ENCODE assay signal across 1 cellular context in the genomic region with DNA sequence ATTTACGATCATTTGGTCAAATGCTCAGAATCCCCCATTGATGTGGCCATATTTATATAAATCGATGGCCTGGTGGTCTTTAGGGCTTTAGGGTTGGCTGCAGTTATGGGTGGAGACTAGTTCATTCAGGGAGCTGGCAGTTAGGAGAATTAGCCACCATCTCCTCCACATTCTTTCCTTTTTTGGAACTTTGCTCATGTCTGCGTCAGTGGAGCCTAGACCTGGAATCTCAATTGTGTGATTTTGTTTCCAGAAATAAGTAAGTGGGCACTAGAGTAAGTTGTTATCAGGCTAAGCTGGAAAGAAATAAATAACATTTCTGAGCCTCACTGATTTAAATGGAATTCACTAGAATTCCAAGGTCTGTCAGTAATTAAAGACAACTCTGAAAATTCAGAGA.
TF ChIP-seq lines count a peak whose summit lies in the region.

No MANE protein-coding gene starts in this region.

TF ChIP-seq in HepG2, 621 proteins besides CTCF, POLR2A, EP300 and RAD21:
- TF ChIP-seq ZMYM2 (CRISPR knock-in tag; IDR thresholded peaks at IDR 0.05) (no peak), ETV5 (CRISPR knock-in tag; IDR thresholded peaks at IDR 0.05; ENCODE audit: borderline replicate concordance) (no peak), TBX2 (CRISPR knock-in tag; IDR thresholded peaks at IDR 0.05; ENCODE audit: borderline replicate concordance) (no peak), ZNF136 (CRISPR knock-in tag; IDR thresholded peaks at IDR 0.05; ENCODE audit: low read depth) (no peak), SRSF4 (IDR thresholded peaks at IDR 0.05; ENCODE audit: low read depth, low read length, poor library complexity, severe bottlenecking) (no peak), ZNF556 (CRISPR knock-in tag; IDR thresholded peaks at IDR 0.05; ENCODE audit: borderline replicate concordance) (no peak), MTF1 (CRISPR knock-in tag; IDR thresholded peaks at IDR 0.05) (no peak)
- TF ChIP-seq, protein P1, sequence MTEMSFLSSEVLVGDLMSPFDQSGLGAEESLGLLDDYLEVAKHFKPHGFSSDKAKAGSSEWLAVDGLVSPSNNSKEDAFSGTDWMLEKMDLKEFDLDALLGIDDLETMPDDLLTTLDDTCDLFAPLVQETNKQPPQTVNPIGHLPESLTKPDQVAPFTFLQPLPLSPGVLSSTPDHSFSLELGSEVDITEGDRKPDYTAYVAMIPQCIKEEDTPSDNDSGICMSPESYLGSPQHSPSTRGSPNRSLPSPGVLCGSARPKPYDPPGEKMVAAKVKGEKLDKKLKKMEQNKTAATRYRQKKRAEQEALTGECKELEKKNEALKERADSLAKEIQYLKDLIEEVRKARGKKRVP (CRISPR knock-in tag; IDR thresholded peaks at IDR 0.05) = no peak
- TF ChIP-seq, protein P2, sequence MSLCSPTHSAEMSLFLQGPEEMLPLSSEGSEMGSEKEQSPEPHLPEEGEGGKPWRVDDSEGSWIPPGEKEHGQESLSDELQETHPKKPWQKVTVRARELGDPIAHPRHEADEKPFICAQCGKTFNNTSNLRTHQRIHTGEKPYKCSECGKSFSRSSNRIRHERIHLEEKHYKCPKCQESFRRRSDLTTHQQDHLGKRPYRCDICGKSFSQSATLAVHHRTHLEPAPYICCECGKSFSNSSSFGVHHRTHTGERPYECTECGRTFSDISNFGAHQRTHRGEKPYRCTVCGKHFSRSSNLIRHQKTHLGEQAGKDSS (CRISPR knock-in tag; IDR thresholded peaks at IDR 0.05; ENCODE audit: borderline replicate concordance, low read depth) = no peak
TF ChIP-seq in HepG2: peak in this region for 0.
